10 cellular contexts compared by ENCODE assay signal in genomic region chr3:197367081-197367780, GRCh38.
A peak's percentile ranks its signal among the peaks of the same experiment; 100 is the strongest.
DNase-seq lines count a peak whose midpoint lies in the region; ATAC-seq and TF ChIP-seq lines count a peak whose summit lies in the region.
"Had no signal": no experiment of that assay in that cellular context is flagged by ENCODE, and none has a peak within 500 bp of the region (broad histone marks: within the 10 kb centered on the region; RNA-seq: fewer than 3 reads in every experiment).

No MANE protein-coding gene starts in this region.

- no peaks in the 10 kb centered on the region for H3K9me3 ChIP-seq in PC-3 (ENCODE audit: low read length)
- no peaks in the 10 kb centered on the region for H3K9me3 ChIP-seq in thoracic aorta

- H3K4me3 ChIP-seq in PC-3 (ENCODE audit: low read length) (peak overlapping the region; percentile 55), thoracic aorta (peak overlapping the region; percentile 20)

- no peaks in the 10 kb centered on the region for H4K20me1 ChIP-seq in PC-3 (ENCODE audit: low read length)

- H3K4me1 ChIP-seq in PC-3 (ENCODE audit: insufficient read depth, low read length) (peaks cover 67% of the 10 kb centered on the region), thoracic aorta (ENCODE audit: control insufficient read depth in 1 of 2, low read depth in 2 of 2) (peaks cover 8 to 23% of the 10 kb centered on the region in 2 donors)
- H3K4me1 ChIP-seq: parathyroid adenoma had no signal

- CTCF ChIA-PET in PC-3 (lab: Charles Lee) = interaction anchor here (0.7 to 1.7 kb wide), 4 partner anchors 21 to 135 kb away, joined by 3 to 9 read pairs (median 4); partner anchors contain the start of gene DLG1
- CTCF ChIA-PET in GM10248 (lab: Yijun Ruan, JAX) = interaction anchor here (1.3 to 1.6 kb wide), 3 partner anchors 9 to 41 kb away, joined by 3 to 4 read pairs (median 3); no protein-coding TSS in a partner anchor

- H3K27ac ChIP-seq in PC-3 (ENCODE audit: low read length) (peak overlapping the region; percentile 97), thoracic aorta (peak overlapping the region in 1 of 2 donors; percentile 14)
- H3K27ac ChIP-seq: parathyroid adenoma had no signal

- H3F3A ChIP-seq in PC-3 (ENCODE audit: low read length, unreplicated experiment) = peaks cover 6% of the 10 kb centered on the region

- peak; percentile 53 to 82 (median 79) for DNase-seq in NCI-H1417 (lab: John Stamatoyannopoulos, UW)
- no peak for DNase-seq in NCI-H1417 treated with DMSO at 0.1 percent for 48 hours (lab: John Stamatoyannopoulos, UW)
- peak; percentile 99 for DNase-seq in PC-3
- peak; percentile 68 for DNase-seq in fibroblast of the conjunctiva (ENCODE audit: low read depth)
- no peak for DNase-seq in thoracic aorta (ENCODE audit: low spot score)
- no peak for DNase-seq in CD1c-positive myeloid dendritic cell (ENCODE audit: extremely low spot score)
- DNase-seq in GM10248 (ENCODE audit: extremely low spot score) = no peak
- DNase-seq: activated CD4-positive, alpha-beta T cell treated with anti-CD3 and anti-CD28 coated beads for 36 hours had no signal

- H3K9ac ChIP-seq in PC-3 (ENCODE audit: low read length) = peak overlapping the region; percentile 76
- H3K9ac ChIP-seq: parathyroid adenoma had no signal

- BruUV-seq in PC-3 (replicated peaks; lab: Mats Ljungman, UMichigan) = no TSS peak

- H3K36me3 ChIP-seq in PC-3 (ENCODE audit: low read depth, low read length) = no peaks in the 10 kb centered on the region
- H3K36me3 ChIP-seq in thoracic aorta = no peaks in the 10 kb centered on the region

- H3K27me3 ChIP-seq in PC-3 (ENCODE audit: low read length) (no peaks in the 10 kb centered on the region), thoracic aorta (replicated peaks; ENCODE audit: insufficient read depth) (no peaks in the 10 kb centered on the region)

- intact Hi-C loops in PC-3 (cut with micrococcal nuclease) = loop anchor here (2.0 kb wide), 2 partner anchors 56 to 68 kb away; partner anchors contain the start of gene DLG1

- TF ChIP-seq CTCF in PC-3 (conservative IDR thresholded peaks at IDR 0.05; ENCODE audit: low read depth, low read length) (no peak), thoracic aorta (IDR thresholded peaks at IDR 0.05) (no peak), GM10248 (IDR thresholded peaks at IDR 0.05; ENCODE audit: control extremely low read depth, extremely low read depth, low read depth, missing control alignments) (no peak)

- no peaks in the 10 kb centered on the region for H3K79me2 ChIP-seq in PC-3 (ENCODE audit: low read length)
- H3K79me2 ChIP-seq: parathyroid adenoma had no signal

- peak overlapping the region; percentile 82 for H3K4me2 ChIP-seq in PC-3 (ENCODE audit: low read length)

- ATAC-seq in PC-3 = peak; percentile 84
- no peak for ATAC-seq in thoracic aorta (ENCODE audit: insufficient number of reproducible peaks, low FRiP score, low read depth)
- no peak for ATAC-seq in GM21723 (IDR thresholded peaks at IDR 0.05; ENCODE audit: unreplicated experiment)
- ATAC-seq: activated CD4-positive, alpha-beta T cell treated with anti-CD3 and anti-CD28 coated beads for 36 hours had no signal

- POLR2A ChIA-PET in PC-3 (lab: Charles Lee; ENCODE audit: unreplicated experiment) = interaction anchor here (1.4 kb wide), 1 partner anchor 132 kb away, joined by 5 read pairs; no protein-coding TSS in a partner anchor
- POLR2A ChIA-PET in GM10248 (lab: Yijun Ruan, JAX) = no interaction called here

- H3K9me2 ChIP-seq in PC-3 (replicated peaks; ENCODE audit: low read length) = no peaks in the 10 kb centered on the region

- no peak overlapping the region for H2AFZ ChIP-seq in PC-3 (ENCODE audit: low read length)
- H2AFZ ChIP-seq: parathyroid adenoma had no signal

Comparison
In these comparisons a context has a peak if more than half of its experiments do, and no peak if none do; other contexts are left out.
1. DNase-seq: peak in NCI-H1417 (3 of 3), PC-3 (single experiment) and fibroblast of the conjunctiva (single experiment); none in NCI-H1417 treated with DMSO at 0.1 percent for 48 hours (single experiment), thoracic aorta (single experiment), CD1c-positive myeloid dendritic cell (single experiment) and GM10248 (single experiment).